In genomic region chr2:210172219-210172575, GRCh38 we compare ENCODE assay signal across 9 cellular contexts. TPM values are rescaled to one million over a fixed set of nuclear protein-coding genes. Genes with fewer than 3 reads are reported as not detected.
A peak's percentile ranks its signal among the peaks of the same experiment; 100 is the strongest.
DNase-seq lines count a peak whose midpoint lies in the region; ATAC-seq, FAIRE-seq and TF ChIP-seq lines count a peak whose summit lies in the region.
"Had no signal": no experiment of that assay in that cellular context is flagged by ENCODE, and none has a peak within 500 bp of the region (broad histone marks: within the 10 kb centered on the region; RNA-seq: fewer than 3 reads in every experiment).

No MANE protein-coding gene starts in this region.

- peak overlapping the region; percentile 94 for H3K4me2 ChIP-seq in astrocyte (ENCODE audit: low read length)

- peaks cover 19% of the 10 kb centered on the region for H3K4me1 Mint-ChIP-seq in activated naive CD4-positive, alpha-beta T cell treated with anti-CD3 and anti-CD28 coated beads for 36 hours (ENCODE audit: low read depth)
- peaks cover 7% of the 10 kb centered on the region for H3K4me1 Mint-ChIP-seq in astrocyte (ENCODE audit: low read depth, unreplicated experiment)

- no peaks in the 10 kb centered on the region for H3K27me3 ChIP-seq in astrocyte (ENCODE audit: insufficient read depth, low read length)
- no peaks in the 10 kb centered on the region for H3K27me3 ChIP-seq in lower lobe of right lung (ENCODE audit: low read depth)
- no peaks in the 10 kb centered on the region for H3K27me3 ChIP-seq in upper lobe of left lung

- no peaks in the 10 kb centered on the region for H3K9me3 Mint-ChIP-seq in activated naive CD4-positive, alpha-beta T cell treated with anti-CD3 and anti-CD28 coated beads for 36 hours
- no peaks in the 10 kb centered on the region for H3K9me3 Mint-ChIP-seq in astrocyte (ENCODE audit: unreplicated experiment)

- H3K4me1 ChIP-seq in astrocyte (ENCODE audit: insufficient read depth, low read length) (peaks cover 5% of the 10 kb centered on the region), lower lobe of right lung (peaks cover 31% of the 10 kb centered on the region), upper lobe of left lung (peaks cover 10 to 30% (median 24%) of the 10 kb centered on the region in 4 donors)

- H2AFZ ChIP-seq in astrocyte (ENCODE audit: low read depth, low read length): peak overlapping the region; percentile 75

- TF ChIP-seq EP300 in upper lobe of left lung (IDR thresholded peaks at IDR 0.05): no peak

- H3K79me2 ChIP-seq in astrocyte (ENCODE audit: insufficient read depth, low read length): peaks cover 23% of the 10 kb centered on the region

- CTCF ChIA-PET in activated naive CD4-positive, alpha-beta T cell treated with anti-CD3 and anti-CD28 coated beads for 36 hours (lab: Charles Lee): no interaction called here

- H3K4me3 Mint-ChIP-seq in activated naive CD4-positive, alpha-beta T cell treated with anti-CD3 and anti-CD28 coated beads for 36 hours: peak overlapping the region; percentile 82
- peak overlapping the region; percentile 94 for H3K4me3 Mint-ChIP-seq in astrocyte (ENCODE audit: unreplicated experiment)

- TF ChIP-seq CTCF in astrocyte (IDR thresholded peaks at IDR 0.05; ENCODE audit: insufficient read depth, low read depth, low read length) (no peak), lower lobe of right lung (IDR thresholded peaks at IDR 0.05) (no peak), upper lobe of left lung (IDR thresholded peaks at IDR 0.05) (no peak)

- H3K27me3 Mint-ChIP-seq in activated naive CD4-positive, alpha-beta T cell treated with anti-CD3 and anti-CD28 coated beads for 36 hours (ENCODE audit: low read depth): peaks cover 3% of the 10 kb centered on the region
- H3K27me3 Mint-ChIP-seq in astrocyte (ENCODE audit: low read depth, unreplicated experiment): no peaks in the 10 kb centered on the region

- no peak for DNase-seq in activated naive CD4-positive, alpha-beta T cell treated with anti-CD3 and anti-CD28 coated beads for 36 hours
- no peak for DNase-seq in activated naive CD4-positive, alpha-beta T cell treated with anti-CD3 and anti-CD28 coated beads, Interleukin-2, amount 50 U/mL, for 16 hours
- DNase-seq in astrocyte (ENCODE audit: low read depth) (no peak), lower lobe of right lung (no peak), upper lobe of left lung (no peak), left lobe of liver (ENCODE audit: low spot score) (no peak), NCI-H1417 (lab: John Stamatoyannopoulos, UW) (no peak), NOMO-1 treated with DMSO at 0.1 percent for 48 hours (lab: John Stamatoyannopoulos, UW; ENCODE audit: unreplicated experiment) (no peak)
- DNase-seq: NCI-H446 treated with DMSO at 0.1 percent for 48 hours had no signal

- no peak overlapping the region for H3K27ac Mint-ChIP-seq in activated naive CD4-positive, alpha-beta T cell treated with anti-CD3 and anti-CD28 coated beads for 36 hours
- no peak overlapping the region for H3K27ac Mint-ChIP-seq in astrocyte (ENCODE audit: unreplicated experiment)

- intact Hi-C loops in activated naive CD4-positive, alpha-beta T cell treated with anti-CD3 and anti-CD28 coated beads for 36 hours (cut with micrococcal nuclease): loop anchor here (1.0 to 2.0 kb wide), 2 partner anchors 8 to 17 kb away; no protein-coding TSS in a partner anchor
- intact Hi-C loops in lower lobe of right lung (cut with DNase I): no loop called here

- H3K9me3 ChIP-seq in astrocyte (ENCODE audit: insufficient read depth, low read depth, low read length): no peaks in the 10 kb centered on the region
- H3K9me3 ChIP-seq in lower lobe of right lung: no peaks in the 10 kb centered on the region
- H3K9me3 ChIP-seq in upper lobe of left lung: no peaks in the 10 kb centered on the region

- no peaks in the 10 kb centered on the region for H4K20me1 ChIP-seq in astrocyte (ENCODE audit: insufficient read depth, low read length)

- H3K4me3 ChIP-seq in astrocyte (ENCODE audit: insufficient read depth, low read depth, low read length) (peak overlapping the region; percentile 75), lower lobe of right lung (peak overlapping the region; percentile 82), upper lobe of left lung (peak overlapping the region; percentile 64 to 91 (median 90))

- TF ChIP-seq POLR2A in upper lobe of left lung (IDR thresholded peaks at IDR 0.05): no peak

- no peaks in the 10 kb centered on the region for H3K36me3 Mint-ChIP-seq in activated naive CD4-positive, alpha-beta T cell treated with anti-CD3 and anti-CD28 coated beads for 36 hours (ENCODE audit: low read depth)
- H3K36me3 Mint-ChIP-seq in astrocyte (ENCODE audit: low read depth, unreplicated experiment): no peaks in the 10 kb centered on the region

- 12 to 13% methylated on average over 8 of the region's 8 CpGs for WGBS in upper lobe of left lung, 2 donors

- H3K27ac ChIP-seq in astrocyte (ENCODE audit: low read depth, low read length): peak overlapping the region; percentile 66
- H3K27ac ChIP-seq in lower lobe of right lung: peak overlapping the region; percentile 98
- H3K27ac ChIP-seq in upper lobe of left lung: peak overlapping the region; percentile 87 to 100 (median 100)

- peak overlapping the region; percentile 85 for H3K9ac ChIP-seq in astrocyte (ENCODE audit: low read length)

- H3K36me3 ChIP-seq in astrocyte (ENCODE audit: insufficient read depth, low read length) (no peaks in the 10 kb centered on the region), lower lobe of right lung (no peaks in the 10 kb centered on the region), upper lobe of left lung (no peaks in the 10 kb centered on the region)

- no peak for FAIRE-seq in astrocyte (lab: Jason Lieb, UNC)

- ATAC-seq in lower lobe of right lung (no peak), upper lobe of left lung (ENCODE audit: low FRiP score in 2 of 2) (no peak), left lobe of liver (no peak)

RNA-seq across cellular contexts. Expression of gene KANSL1L, which starts 1.0 kb away (rescaled TPM):
- total RNA-seq in activated naive CD4-positive, alpha-beta T cell treated with anti-CD3 and anti-CD28 coated beads for 36 hours: 1 to 10 TPM; 4.4 to 4.8 TPM
- total RNA-seq in astrocyte: 7.5 and 8.7 TPM in 2 replicates
- total RNA-seq in lower lobe of right lung: 34.4 TPM
- 100 to 1,000 TPM in 1 of 6 donors, 10 to 100 TPM in 5; 26.7 to 164 (median 46.7) TPM for total RNA-seq in upper lobe of left lung
- 14.2 TPM for total RNA-seq in left lobe of liver

RNA-seq across cellular contexts. Expression of gene ACADL, which starts 53.0 kb away (rescaled TPM):
- not detected for total RNA-seq in activated naive CD4-positive, alpha-beta T cell treated with anti-CD3 and anti-CD28 coated beads for 36 hours
- total RNA-seq in astrocyte (1.9 and 2.3 TPM in 2 replicates), lower lobe of right lung (45.4 TPM), upper lobe of left lung (100 to 1,000 TPM in 2 of 6 donors, 10 to 100 TPM in 4; 20.1 to 131 (median 55.2) TPM), left lobe of liver (26.8 TPM)
